Comparison of ENCODE assay signal across 8 cellular contexts in genomic region chr2:11155326-11156059, GRCh38. TPM values are rescaled to one million over a fixed set of nuclear protein-coding genes. Genes with fewer than 3 reads are reported as not detected.
DNase-seq lines count a peak whose midpoint lies in the region; TF ChIP-seq lines count a peak whose summit lies in the region.

Gene SLC66A3 (plus strand): TSS chr2:11155467. CDS start chr2:11155547, 80 bp downstream.

- H3K4me3 ChIP-seq in LNCaP clone FGC (ENCODE audit: low read depth, low read length): peak within 1 kb of the TSS; percentile 64
- H3K4me3 ChIP-seq in cardiac fibroblast (replicated peaks in 1 of 2; ENCODE audit: low read depth in 2 of 2, low read length in 2 of 2): peak within 1 kb of the TSS; percentile 65 to 69
- peak within 1 kb of the TSS; percentile 52 to 85 (median 79) for H3K4me3 ChIP-seq in liver (ENCODE audit: low read depth in 1 of 3, low read length in 3 of 3)

- H3K9me3 ChIP-seq in liver (ENCODE audit: control insufficient read depth in 4 of 4, low read length in 3 of 4): no peaks in the 10 kb centered on the region

- peak within 1 kb of the TSS in 1 of 2 donors; percentile 65 for H3K9ac ChIP-seq in liver (ENCODE audit: low read depth in 1 of 2, low read length in 2 of 2)

- POLR2A ChIA-PET in RWPE1 (lab: Yijun Ruan, JAX; ENCODE audit: low non-redundant PET): interaction anchor here (0.5 kb wide), 1 partner anchor 15 kb away, joined by 4 read pairs; no protein-coding TSS in a partner anchor

- no peaks in the 10 kb centered on the region for H3K36me3 ChIP-seq in liver (ENCODE audit: control insufficient read depth in 4 of 4, insufficient read depth in 3 of 4, low read depth in 1 of 4, low read length in 3 of 4)

- H3K27ac ChIP-seq in RWPE1: peak within 1 kb of the TSS; percentile 91
- H3K27ac ChIP-seq in liver (ENCODE audit: low read depth in 1 of 2, low read length in 2 of 2): peak within 1 kb of the TSS; percentile 72 to 73

- WGBS in liver: 4% methylated on average over 79 of the region's 79 CpGs

- peaks cover 0 to 15% (median 12%) of the 10 kb centered on the region in 4 donors for H3K4me1 ChIP-seq in liver (ENCODE audit: control insufficient read depth in 4 of 4, insufficient read depth in 4 of 4, low read length in 3 of 4)

- CTCF ChIA-PET in RWPE1 (lab: Yijun Ruan, JAX): interaction anchor here (0.6 to 0.9 kb wide), 2 partner anchors 23 to 660 kb away, joined by 4 to 6 read pairs; a partner anchor contains a TSS

- TF ChIP-seq RAD21 in liver (IDR thresholded peaks at IDR 0.05): peak in 1 of 2 donors; percentile 11

- DNase-seq in activated CD4-positive, alpha-beta T cell treated with anti-CD3 and anti-CD28 coated beads for 48 hours: peak; percentile 83
- no peak for DNase-seq in activated CD4-positive, alpha-beta T cell treated with anti-CD3 and anti-CD28 coated beads, Interleukin-2, amount 50 U/mL, for 48 hours
- peak; percentile 82 for DNase-seq in HCEC 1CT
- DNase-seq in LNCaP clone FGC (ENCODE audit: low read depth): peak; percentile 38
- no peak for DNase-seq in RWPE1 (ENCODE audit: low spot score)
- peak in 1 of 2 donors; percentile 80 for DNase-seq in cardiac fibroblast (ENCODE audit: low read depth in 2 of 2)

- H3K27me3 ChIP-seq in liver (ENCODE audit: control insufficient read depth in 4 of 4, insufficient read depth in 4 of 4, low read length in 3 of 4): no peaks in the 10 kb centered on the region

- TF ChIP-seq CTCF in LNCaP clone FGC (IDR thresholded peaks at IDR 0.05; ENCODE audit: control insufficient read depth, extremely low read depth, insufficient read depth) (0 out of 2 replicates have a peak, but pooled peaks have one; percentile 1), RWPE1 (conservative IDR thresholded peaks at IDR 0.05; ENCODE audit: low read depth) (no peak), cardiac fibroblast (IDR thresholded peaks at IDR 0.05; ENCODE audit: low read depth, low read length) (no peak), liver (IDR thresholded peaks at IDR 0.05; ENCODE audit: low read depth, low read length, missing input control) (no peak), subcutaneous adipose tissue (IDR thresholded peaks at IDR 0.05; ENCODE audit: low read depth) (no peak)

TF ChIP-seq in liver, 16 proteins besides CTCF, POLR2A, EP300 and RAD21:
- no peak for TF ChIP-seq HNF4A (conservative IDR thresholded peaks at IDR 0.05)
- no peak for TF ChIP-seq GABPA (IDR thresholded peaks at IDR 0.05 in 1 of 2, conservative IDR thresholded peaks at IDR 0.05 in 1 of 2)
- TF ChIP-seq YY1 (IDR thresholded peaks at IDR 0.05): peak; percentile 21
- peak; percentile 1 for TF ChIP-seq SP1 (IDR thresholded peaks at IDR 0.05)

RNA-seq across cellular contexts. Expression of gene SLC66A3, which starts in this region (rescaled TPM):
- total RNA-seq in liver: 10 to 100 TPM; 11.5 to 17.6 TPM
- 1 to 10 TPM; 6.7 to 7.2 TPM for polyA plus RNA-seq in liver
- total RNA-seq in subcutaneous adipose tissue: 100 to 1,000 TPM in 2 of 4 donors, 10 to 100 TPM in 2; 55.2 to 114 (median 90.2) TPM

Comparison
In these comparisons a context has a peak if more than half of its experiments do, and no peak if none do; other contexts are left out.
1. DNase-seq: peak in activated CD4-positive, alpha-beta T cell treated with anti-CD3 and anti-CD28 coated beads for 48 hours (single experiment), HCEC 1CT (single experiment) and LNCaP clone FGC (single experiment); none in activated CD4-positive, alpha-beta T cell treated with anti-CD3 and anti-CD28 coated beads, Interleukin-2, amount 50 U/mL, for 48 hours (0 of 2) and RWPE1 (single experiment).
2. Peak in every context shown above with its lines, with median percentiles within 50 percentile points of each other: H3K4me3 ChIP-seq.